In genomic region chr20:62367136-62367482, GRCh38 we compare ENCODE assay signal across 8 cellular contexts. TPM values are rescaled to one million over a fixed set of nuclear protein-coding genes. Genes with fewer than 3 reads are reported as not detected.
DNase-seq lines count a peak whose midpoint lies in the region; ATAC-seq and TF ChIP-seq lines count a peak whose summit lies in the region.

Gene LAMA5 (minus strand): TSS chr20:62367312. CDS start chr20:62367245, 67 bp downstream.

- peak within 1 kb of the TSS; percentile 51 for H2BK120ac ChIP-seq in mesendoderm (ENCODE audit: low read depth, low read length)

- H3K56ac ChIP-seq in mesendoderm (ENCODE audit: low read length) = peak within 1 kb of the TSS; percentile 88

- TF ChIP-seq CTCF in RWPE1 (conservative IDR thresholded peaks at IDR 0.05; ENCODE audit: low read depth) (no peak), upper lobe of right lung (IDR thresholded peaks at IDR 0.05) (no peak)

- no peaks in the 10 kb centered on the region for H3K27me3 ChIP-seq in endocrine pancreas (ENCODE audit: control insufficient read depth, insufficient read depth, low read length)
- no peaks in the 10 kb centered on the region for H3K27me3 ChIP-seq in mesendoderm (ENCODE audit: insufficient read depth, low read length, poor library complexity)
- no peaks in the 10 kb centered on the region for H3K27me3 ChIP-seq in upper lobe of right lung

- H3K23ac ChIP-seq in mesendoderm (ENCODE audit: low read length) = peak within 1 kb of the TSS; percentile 97

- DNase-seq in AG08395 (ENCODE audit: low spot score) (peak; percentile 68), RWPE1 (ENCODE audit: low spot score) (peak; percentile 78), mesendoderm (peak; percentile 70), upper lobe of right lung (peak; percentile 84), NAMALWA (ENCODE audit: low spot score) (no peak), NCI-H446 treated with DMSO at 0.1 percent for 48 hours (lab: John Stamatoyannopoulos, UW) (no peak)

- no peak within 1 kb of the TSS for H4K5ac ChIP-seq in mesendoderm (ENCODE audit: low read length)

- no peak within 1 kb of the TSS for H2AK5ac ChIP-seq in mesendoderm (ENCODE audit: low read length)

- H3K27ac ChIP-seq in RWPE1 (peak within 1 kb of the TSS; percentile 100), mesendoderm (ENCODE audit: low read depth, low read length) (peak within 1 kb of the TSS; percentile 82), upper lobe of right lung (peak within 1 kb of the TSS; percentile 80)

- peaks cover 11% of the 10 kb centered on the region for H3K79me1 ChIP-seq in mesendoderm (ENCODE audit: low read length)

- H3K36me3 ChIP-seq in endocrine pancreas (ENCODE audit: control insufficient read depth, insufficient read depth, low read length) (no peaks in the 10 kb centered on the region), mesendoderm (ENCODE audit: control insufficient read depth, insufficient read depth, low read length) (no peaks in the 10 kb centered on the region), upper lobe of right lung (no peaks in the 10 kb centered on the region)

- peak within 1 kb of the TSS; percentile 41 for H2BK5ac ChIP-seq in mesendoderm (ENCODE audit: low read length)

- ATAC-seq in GM18907 (IDR thresholded peaks at IDR 0.05; ENCODE audit: unreplicated experiment) = peak; percentile 35
- peak; percentile 56 for ATAC-seq in upper lobe of right lung

- CTCF ChIA-PET in RWPE1 (lab: Yijun Ruan, JAX) = interaction anchor here (0.6 to 11.3 kb wide), 4 partner anchors 15 to 571 kb away, joined by 4 to 173 read pairs (median 6); no protein-coding TSS in a partner anchor

- H3K4me1 ChIP-seq in endocrine pancreas (ENCODE audit: control insufficient read depth, insufficient read depth, low read length) = no peaks in the 10 kb centered on the region
- H3K4me1 ChIP-seq in mesendoderm (ENCODE audit: control insufficient read depth, low read depth, low read length) = peaks cover 10% of the 10 kb centered on the region
- peaks cover 65% of the 10 kb centered on the region for H3K4me1 ChIP-seq in upper lobe of right lung

- H3K18ac ChIP-seq in mesendoderm (ENCODE audit: low read length) = peak within 1 kb of the TSS; percentile 88

- intact Hi-C loops in upper lobe of right lung (cut with DNase I) = no loop called here

- peaks cover 21% of the 10 kb centered on the region for H3K79me2 ChIP-seq in mesendoderm (ENCODE audit: control insufficient read depth, insufficient read depth, low read length)

- H3K9ac ChIP-seq in endocrine pancreas (ENCODE audit: control insufficient read depth, insufficient read depth, low read length) = peak within 1 kb of the TSS; percentile 82
- peak within 1 kb of the TSS; percentile 88 for H3K9ac ChIP-seq in mesendoderm (ENCODE audit: low read length)

- no peaks in the 10 kb centered on the region for H3K9me3 ChIP-seq in endocrine pancreas (ENCODE audit: control insufficient read depth, low read length)
- no peaks in the 10 kb centered on the region for H3K9me3 ChIP-seq in upper lobe of right lung

- no CpG with 5 or more reads among the region's 52 CpGs for WGBS in mesendoderm (ENCODE audit: extremely low coverage, insufficient coverage, low lambda C conversion rate)

- POLR2A ChIA-PET in RWPE1 (lab: Yijun Ruan, JAX; ENCODE audit: low non-redundant PET) = interaction anchor here (0.7 to 6.7 kb wide), 5 partner anchors 10 to 61 kb away, joined by 3 to 67 read pairs (median 22); partner anchors contain the start of gene RPS21

- H3K4me3 ChIP-seq in endocrine pancreas (ENCODE audit: control insufficient read depth, insufficient read depth, low read length) (peak within 1 kb of the TSS; percentile 51), mesendoderm (ENCODE audit: low read length) (peak within 1 kb of the TSS; percentile 70), upper lobe of right lung (peak within 1 kb of the TSS; percentile 69)

- peak within 1 kb of the TSS; percentile 25 for H2BK15ac ChIP-seq in mesendoderm (replicated peaks; ENCODE audit: low read depth)

- peak within 1 kb of the TSS; percentile 86 for H3K4ac ChIP-seq in mesendoderm (ENCODE audit: low read depth, low read length)

- H4K8ac ChIP-seq in mesendoderm (ENCODE audit: low read depth, low read length) = no peak within 1 kb of the TSS

- H3K4me2 ChIP-seq in mesendoderm (ENCODE audit: low read length) = peak within 1 kb of the TSS; percentile 87

RNA-seq across cellular contexts. Expression of gene LAMA5, which starts in this region (rescaled TPM):
- 39.1 TPM for polyA plus RNA-seq in mesendoderm (2013, experiment 1 of 2)
- 37.2 TPM for polyA plus RNA-seq in mesendoderm (2013, experiment 2 of 2)
- 279 TPM for total RNA-seq in upper lobe of right lung

Comparison
In these comparisons a context has a peak if more than half of its experiments do, and no peak if none do; other contexts are left out.
1. DNase-seq: peak in AG08395 (single experiment), RWPE1 (single experiment), mesendoderm (single experiment) and upper lobe of right lung (single experiment); none in NAMALWA (single experiment) and NCI-H446 treated with DMSO at 0.1 percent for 48 hours (single experiment).
2. Peak in every context shown above with its lines, with median percentiles within 50 percentile points of each other: H3K27ac ChIP-seq and H3K4me3 ChIP-seq.